ENCODE assay signal across 8 cellular contexts in the genomic region with DNA sequence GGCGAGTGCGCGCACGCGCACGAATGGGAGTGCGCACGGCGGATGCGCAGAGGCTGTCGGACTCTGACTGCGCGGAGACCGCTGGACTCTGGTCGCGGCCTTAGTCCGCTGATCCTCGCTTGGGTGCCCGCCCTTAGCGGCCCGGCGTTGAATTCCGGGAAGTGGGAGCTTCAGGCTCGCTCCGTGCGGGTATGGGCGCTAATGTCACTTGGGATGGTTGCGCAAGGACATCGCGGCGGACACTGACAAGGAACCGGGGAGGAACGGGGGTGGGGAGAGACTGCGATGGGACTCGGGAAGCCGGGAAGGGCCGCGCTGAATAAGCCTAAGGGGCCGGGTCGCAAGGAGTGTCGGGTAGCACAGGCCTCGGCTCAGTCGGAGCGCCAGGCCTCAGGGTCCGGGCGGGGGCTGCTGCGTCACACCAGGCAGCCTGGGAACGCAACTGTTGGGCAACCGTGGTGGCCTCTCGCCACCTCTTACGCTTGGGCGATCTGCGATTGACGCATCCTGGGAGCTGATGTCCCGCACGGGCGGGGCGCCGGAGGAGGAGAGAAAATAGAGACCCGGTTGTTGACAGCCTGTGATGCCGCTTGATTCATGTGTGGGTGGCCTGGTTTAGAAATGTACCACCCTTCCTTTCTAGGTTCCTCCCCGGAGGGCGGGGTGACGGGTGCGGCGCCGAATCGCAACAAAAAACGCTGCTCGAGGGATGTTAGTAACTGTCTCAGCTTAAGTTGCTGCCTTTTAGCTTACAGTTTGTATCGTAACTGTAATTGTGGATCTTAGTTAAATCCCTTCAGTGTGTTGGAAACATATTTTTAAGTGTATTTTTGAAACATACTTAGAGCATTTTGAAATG.
A peak's percentile ranks its signal among the peaks of the same experiment; 100 is the strongest.
DNase-seq lines count a peak whose midpoint lies in the region; ATAC-seq and FAIRE-seq lines count a peak whose summit lies in the region.

No MANE protein-coding gene starts in this region.

- FAIRE-seq in islet of Langerhans (lab: Jason Lieb, UNC) = peak; percentile 88

- peak overlapping the region; percentile 98 for H3K27ac Mint-ChIP-seq in central memory CD8-positive, alpha-beta T cell (ENCODE audit: low read depth)

- DNase-seq in AG08395 (ENCODE audit: low spot score) = peak; percentile 95
- DNase-seq in NCI-H2227 treated with DMSO at 0.1 percent for 48 hours (lab: John Stamatoyannopoulos, UW) = peak; percentile 72
- DNase-seq in activated CD4-positive, CD25-positive, alpha-beta regulatory T cell treated with anti-CD3 and anti-CD28 coated beads, Interleukin-2, amount 50 U/mL, for 16 hours (ENCODE audit: low read depth, low spot score) = peak; percentile 90
- peak; percentile 93 to 96 for DNase-seq in central memory CD8-positive, alpha-beta T cell (ENCODE audit: low spot score in 2 of 2)
- peak; percentile 84 to 89 for DNase-seq in stimulated activated CD4-positive, alpha-beta T cell treated with anti-CD3 and anti-CD28 coated beads, Interleukin-12 subunit alpha, Interleukin-12 subunit beta, amount 100 ng/mL, for 24 hours (ENCODE audit: low read depth in 2 of 2)

- H3K4me1 Mint-ChIP-seq in central memory CD8-positive, alpha-beta T cell = peaks cover 46% of the 10 kb centered on the region

- no peaks in the 10 kb centered on the region for H3K9me3 Mint-ChIP-seq in central memory CD8-positive, alpha-beta T cell

- H3K36me3 Mint-ChIP-seq in central memory CD8-positive, alpha-beta T cell (ENCODE audit: insufficient read depth) = peaks cover 54% of the 10 kb centered on the region

- peak overlapping the region; percentile 95 for H3K4me3 Mint-ChIP-seq in central memory CD8-positive, alpha-beta T cell

- H3K27me3 Mint-ChIP-seq in central memory CD8-positive, alpha-beta T cell = no peaks in the 10 kb centered on the region

- ATAC-seq in GM18873 (IDR thresholded peaks at IDR 0.05; ENCODE audit: low FRiP score, unreplicated experiment) (peak; percentile 75), HG03135 (IDR thresholded peaks at IDR 0.05; ENCODE audit: unreplicated experiment) (peak; percentile 62)
- ATAC-seq in central memory CD8-positive, alpha-beta T cell (replicated peaks; ENCODE audit: extremely low read depth, poor library complexity, severe bottlenecking) = peak; percentile 74

Comparison
In these comparisons a context has a peak if more than half of its experiments do, and no peak if none do; other contexts are left out.
1. Peak in every context shown above with its lines: DNase-seq and ATAC-seq.